In genomic region chr2:236241181-236242056, GRCh38 we compare ENCODE assay signal across 20 cellular contexts. TPM values are rescaled to one million over a fixed set of nuclear protein-coding genes. Genes with fewer than 3 reads are reported as not detected.
"Had no signal": no experiment of that assay in that cellular context is flagged by ENCODE, and none has a peak within 500 bp of the region (broad histone marks: within the 10 kb centered on the region; RNA-seq: fewer than 3 reads in every experiment).

No MANE protein-coding gene starts in this region.

- H3K9me3 Mint-ChIP-seq: activated naive CD8-positive, alpha-beta T cell treated with anti-CD3 and anti-CD28 coated beads, Interleukin-2, amount 10 ng/mL, durations not matched to agents 7 days and 5 days; stimulated activated naive CD8-positive, alpha-beta T cell treated with anti-CD3 and anti-CD28 coated beads, Interleukin-15, Interleukin-2, amounts not matched to agents 100 ng/mL and 50 ng/mL, for 24 hours had no signal

- H3K27me3 ChIP-seq: testis had no signal

- H3K4me3 Mint-ChIP-seq: activated naive CD8-positive, alpha-beta T cell treated with anti-CD3 and anti-CD28 coated beads, Interleukin-2, amount 10 ng/mL, durations not matched to agents 7 days and 5 days; immature natural killer cell; naive thymus-derived CD8-positive, alpha-beta T cell; stimulated activated naive CD8-positive, alpha-beta T cell treated with anti-CD3 and anti-CD28 coated beads, Interleukin-15, Interleukin-2, amounts not matched to agents 100 ng/mL and 50 ng/mL, for 24 hours had no signal

- DNase-seq: activated CD4-positive, alpha-beta T cell treated with anti-CD3 and anti-CD28 coated beads, Interleukin-2, amount 50 U/mL, for 48 hours; activated CD4-positive, CD25-positive, alpha-beta regulatory T cell treated with anti-CD3 and anti-CD28 coated beads, Interleukin-2, amount 50 U/mL, for 72 hours; activated naive CD8-positive, alpha-beta T cell treated with anti-CD3 and anti-CD28 coated beads, Interleukin-2, amount 10 ng/mL, durations not matched to agents 7 days and 5 days; activated T-cell treated with anti-CD3 and anti-CD28 coated beads, Interleukin-2, amount 50 U/mL, for 48 hours; aorta; colonic mucosa; effector CD4-positive, alpha-beta T cell; immature natural killer cell; left cardiac atrium; naive thymus-derived CD8-positive, alpha-beta T cell; sigmoid colon; stimulated activated CD4-positive, alpha-beta T cell treated with anti-CD3 and anti-CD28 coated beads, Interleukin-4, amount 100 ng/mL, for 24 hours; SW 1271; testis; uterus had no signal

- H3K27ac Mint-ChIP-seq: activated naive CD8-positive, alpha-beta T cell treated with anti-CD3 and anti-CD28 coated beads, Interleukin-2, amount 10 ng/mL, durations not matched to agents 7 days and 5 days; immature natural killer cell; progenitor cell of endocrine pancreas; stimulated activated naive CD8-positive, alpha-beta T cell treated with anti-CD3 and anti-CD28 coated beads, Interleukin-15, Interleukin-2, amounts not matched to agents 100 ng/mL and 50 ng/mL, for 24 hours had no signal

- H3K4me1 Mint-ChIP-seq: activated naive CD8-positive, alpha-beta T cell treated with anti-CD3 and anti-CD28 coated beads, Interleukin-2, amount 10 ng/mL, durations not matched to agents 7 days and 5 days; immature natural killer cell had no signal

- H3K27ac ChIP-seq: colonic mucosa, epithelial cell of prostate, sigmoid colon, testis, uterus had no signal

- H3K4me1 ChIP-seq: colonic mucosa had no signal

- H3K36me3 Mint-ChIP-seq: activated naive CD8-positive, alpha-beta T cell treated with anti-CD3 and anti-CD28 coated beads, Interleukin-2, amount 10 ng/mL, durations not matched to agents 7 days and 5 days; naive thymus-derived CD8-positive, alpha-beta T cell had no signal

- ATAC-seq: naive thymus-derived CD8-positive, alpha-beta T cell had no signal

- H3K36me3 ChIP-seq: colonic mucosa, sigmoid colon, uterus had no signal

- H3K4me3 ChIP-seq: colonic mucosa, sigmoid colon, testis, uterus had no signal

RNA-seq across cellular contexts. Expression of gene ASB18, which starts 22.8 kb away (rescaled TPM):
- total RNA-seq: activated naive CD8-positive, alpha-beta T cell treated with anti-CD3 and anti-CD28 coated beads, Interleukin-2, amount 10 ng/mL, durations not matched to agents 7 days and 5 days; aorta; colonic mucosa; glomerular endothelial cell; lung microvascular endothelial cell; naive thymus-derived CD8-positive, alpha-beta T cell; progenitor cell of endocrine pancreas; sigmoid colon; uterus had no signal
- polyA plus RNA-seq: aorta; immature natural killer cell; naive thymus-derived CD8-positive, alpha-beta T cell; sigmoid colon had no signal
